In genomic region chr5:149775785-149776184, GRCh38 we compare ENCODE assay signal across 9 cellular contexts. TPM values are rescaled to one million over a fixed set of nuclear protein-coding genes. Genes with fewer than 3 reads are reported as not detected.
DNase-seq lines count a peak whose midpoint lies in the region; ATAC-seq, FAIRE-seq and TF ChIP-seq lines count a peak whose summit lies in the region.
"Had no signal": no experiment of that assay in that cellular context is flagged by ENCODE, and none has a peak within 500 bp of the region (broad histone marks: within the 10 kb centered on the region; RNA-seq: fewer than 3 reads in every experiment).

No MANE protein-coding gene starts in this region.

- H3K4me2 ChIP-seq in A549 (no peak overlapping the region), PC-3 (ENCODE audit: low read length) (no peak overlapping the region)

- no peak overlapping the region for H3K27ac ChIP-seq in A549
- no peak overlapping the region for H3K27ac ChIP-seq in PC-3 (ENCODE audit: low read length)

- FAIRE-seq in A549 (lab: Jason Lieb, UNC) = no peak

- no peak overlapping the region for H2AFZ ChIP-seq in PC-3 (ENCODE audit: low read length)

- no peak overlapping the region for H3K9ac ChIP-seq in PC-3 (ENCODE audit: low read length)

- no peaks in the 10 kb centered on the region for H3K9me3 ChIP-seq in A549
- peaks cover 4% of the 10 kb centered on the region; the same call in 1 of the 2 replicates for H3K9me3 ChIP-seq in PC-3 (ENCODE audit: low read length)

- BruUV-seq in PC-3 (replicated peaks; lab: Mats Ljungman, UMichigan) = no TSS peak

- no peaks in the 10 kb centered on the region for H3K4me1 ChIP-seq in A549
- H3K4me1 ChIP-seq in PC-3 (ENCODE audit: insufficient read depth, low read length) = peaks cover 15% of the 10 kb centered on the region

- no peaks in the 10 kb centered on the region for H4K20me1 ChIP-seq in PC-3 (ENCODE audit: low read length)

- POLR2A ChIA-PET in A549 (lab: Yijun Ruan, JAX) = no interaction called here
- POLR2A ChIA-PET in PC-3 (lab: Charles Lee; ENCODE audit: unreplicated experiment) = no interaction called here

- DNase-seq in A549 (ENCODE audit: low read depth in 1 of 2, low spot score in 1 of 2) (peak; percentile 40 to 73), ELR (ENCODE audit: low read depth) (peak; percentile 71), PC-3 (peak; percentile 49), germinal center (ENCODE audit: low spot score) (peak; percentile 21), anterior cingulate cortex (lab: John Stamatoyannopoulos, UW) (no peak), D341Med (ENCODE audit: low spot score) (no peak)

- no peak overlapping the region for H3K4me3 ChIP-seq in A549
- no peak overlapping the region for H3K4me3 ChIP-seq in PC-3 (ENCODE audit: low read length)

- no peak for TF ChIP-seq EP300 in A549 (IDR thresholded peaks at IDR 0.05)

- peak; percentile 54 for TF ChIP-seq CTCF in A549 (IDR thresholded peaks at IDR 0.05)
- TF ChIP-seq CTCF in PC-3 (conservative IDR thresholded peaks at IDR 0.05; ENCODE audit: low read depth, low read length) = peak; percentile 86

- H3K79me2 ChIP-seq in PC-3 (ENCODE audit: low read length) = peaks cover 15% of the 10 kb centered on the region; the same call in 1 of the 2 replicates

- TF ChIP-seq RAD21 in A549 (conservative IDR thresholded peaks at IDR 0.05 in 1 of 2, IDR thresholded peaks at IDR 0.05 in 1 of 2) = peak; percentile 36 to 55; a peak in 3 of 5 replicates

- H3K27me3 ChIP-seq in PC-3 (ENCODE audit: low read length) = no peaks in the 10 kb centered on the region

- peaks cover 13% of the 10 kb centered on the region for H3K36me3 ChIP-seq in PC-3 (ENCODE audit: low read depth, low read length)

- intact Hi-C loops in PC-3 (cut with micrococcal nuclease) = no loop called here

- H3K9me2 ChIP-seq in PC-3 (replicated peaks; ENCODE audit: low read length) = no peaks in the 10 kb centered on the region

- ATAC-seq in A549 = peak; percentile 79 to 87; a peak in 4 of 6 replicates
- ATAC-seq in PC-3 = no peak
- ATAC-seq in GM21529 (IDR thresholded peaks at IDR 0.05; ENCODE audit: unreplicated experiment) = no peak
- ATAC-seq in GM21526 (IDR thresholded peaks at IDR 0.05; ENCODE audit: low FRiP score, unreplicated experiment) = no peak
- ATAC-seq: natural killer cell treated with Interleukin-12 subunit alpha and Interleukin-12 subunit beta and Interleukin-15 and Interleukin-18, amount 100 ng/mL, for 72 hours had no signal

- CTCF ChIA-PET in A549 (lab: Yijun Ruan, JAX) = interaction anchor here (0.6 to 2.8 kb wide), 21 partner anchors 9 to 215 kb away, joined by 3 to 19 read pairs (median 4); no protein-coding TSS in a partner anchor
- CTCF ChIA-PET in PC-3 (lab: Charles Lee) = no interaction called here

- no peaks in the 10 kb centered on the region for H3F3A ChIP-seq in PC-3 (ENCODE audit: low read length, unreplicated experiment)

- no peak for TF ChIP-seq POLR2A in A549 (IDR thresholded peaks at IDR 0.05; ENCODE audit: low read length)

TF ChIP-seq in A549, 52 proteins besides CTCF, POLR2A, EP300 and RAD21:
- TF ChIP-seq PHF8 (IDR thresholded peaks at IDR 0.05; ENCODE audit: borderline replicate concordance, low read depth) (no peak), SMC3 (IDR thresholded peaks at IDR 0.05) (peak; percentile 35; the same call in 2 of the 3 replicates)

RNA-seq across cellular contexts. Expression of gene PPARGC1B, which starts 45.7 kb away (rescaled TPM):
- 1.0 and 1.1 TPM in 2 replicates for polyA plus RNA-seq in A549 (2011; rRNA removed)
- 1.3 and 1.6 TPM in 2 replicates for polyA plus RNA-seq in A549 (2012; cell fraction: cytosol; rRNA removed)
- polyA plus RNA-seq in A549 (2012; cell fraction: nucleus; rRNA removed) = 3.8 and 4.1 TPM in 2 replicates
- 1.5 to 1.7 TPM (median 1.7 TPM) in 3 replicates for polyA plus RNA-seq in A549 (2017; fragmentation: RNase III; extraction: RNeasy Plus Mini Kit Qiagen cat#74134 plus additional on column Dnase treatment)
- polyA minus RNA-seq in A549 (2011; rRNA and poly(A)+ RNA removed) = 2.4 and 4.5 TPM in 2 replicates
- total RNA-seq in PC-3 (2014; rRNA removed) = 4.7 and 7.8 TPM in 2 replicates

Comparison
In these comparisons a context has a peak if more than half of its experiments do, and no peak if none do; other contexts are left out.
1. ATAC-seq: peak in A549 (2 of 2); none in PC-3 (single experiment), GM21529 (single experiment) and GM21526 (single experiment).
2. DNase-seq: peak in A549 (2 of 2), ELR (single experiment), PC-3 (single experiment) and germinal center (single experiment); none in anterior cingulate cortex (0 of 58) and D341Med (single experiment).